ENCODE assay signal across 19 cellular contexts in the genomic region with DNA sequence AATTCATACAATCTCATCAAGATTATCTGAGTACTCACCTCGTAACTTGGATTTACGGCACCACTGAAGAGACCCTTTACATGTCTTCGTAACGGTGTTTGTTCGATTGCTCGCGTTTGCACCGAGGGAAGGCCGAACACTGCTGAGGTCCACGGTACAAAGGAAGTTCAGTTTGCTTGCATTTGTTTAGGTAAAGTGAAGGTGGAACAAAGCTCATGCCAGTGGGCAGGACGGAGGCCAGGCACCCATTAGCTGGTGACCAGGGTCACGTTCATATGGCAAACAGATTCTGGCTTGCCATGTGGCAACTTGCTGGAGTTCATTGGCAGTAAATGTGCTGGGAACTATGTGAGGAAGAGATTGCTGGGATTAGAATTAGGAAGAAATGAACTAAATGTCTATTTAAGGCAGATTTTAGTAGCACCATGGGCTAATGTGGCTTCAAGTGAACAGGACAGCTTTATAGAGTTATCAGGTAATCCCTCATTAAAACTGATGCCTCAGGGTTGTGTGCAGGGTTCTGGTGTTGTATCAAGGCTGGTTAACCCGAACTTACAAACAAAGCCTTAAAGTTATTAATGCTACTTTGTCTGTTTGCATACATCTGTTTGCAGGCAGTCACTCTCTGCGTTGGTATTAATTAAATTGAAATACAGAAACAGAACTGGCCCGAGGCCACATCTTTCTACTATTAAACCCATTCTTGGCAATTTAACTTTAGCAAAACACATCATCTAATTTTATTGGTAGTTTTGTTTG.
"Had no signal": no experiment of that assay in that cellular context is flagged by ENCODE, and none has a peak within 500 bp of the region (broad histone marks: within the 10 kb centered on the region; RNA-seq: fewer than 3 reads in every experiment).

No MANE protein-coding gene starts in this region.

- DNase-seq: activated CD4-positive, alpha-beta T cell treated with anti-CD3 and anti-CD28 coated beads for 36 hours; activated CD8-positive, alpha-beta memory T cell treated with anti-CD3 and anti-CD28 coated beads, Interleukin-2, amount 50 U/mL, for 4 hours; activated CD8-positive, alpha-beta T cell treated with anti-CD3 and anti-CD28 coated beads for 36 hours; activated naive CD4-positive, alpha-beta T cell treated with Interleukin-2 at 50 U/mL for 16 hours; activated T-cell treated with anti-CD3 and anti-CD28 coated beads, Interleukin-2, amount 50 U/mL, for 72 hours; caudate nucleus; effector memory CD4-positive, alpha-beta T cell; hippocampal formation; lower lobe of right lung; naive thymus-derived CD4-positive, alpha-beta T cell; occipital lobe; stimulated activated CD4-positive, alpha-beta T cell treated with anti-CD3 and anti-CD28 coated beads, Interleukin-4, amount 100 ng/mL, for 24 hours; stimulated activated naive CD8-positive, alpha-beta T cell treated with anti-CD3 and anti-CD28 coated beads, Interleukin-15, amount 100 ng/mL, for 72 hours; T-cell; T1000; WERI-Rb-1 had no signal

- H3K4me1 Mint-ChIP-seq: activated CD4-positive, alpha-beta T cell treated with anti-CD3 and anti-CD28 coated beads for 36 hours; stimulated activated naive CD8-positive, alpha-beta T cell treated with anti-CD3 and anti-CD28 coated beads, Interleukin-15, amount 100 ng/mL, for 72 hours; T-cell had no signal

- H3K27ac Mint-ChIP-seq: activated CD4-positive, alpha-beta T cell treated with anti-CD3 and anti-CD28 coated beads for 36 hours; activated CD8-positive, alpha-beta T cell treated with anti-CD3 and anti-CD28 coated beads for 36 hours; activated T-cell treated with anti-CD3 and anti-CD28 coated beads, Interleukin-2, amount 50 U/mL, for 72 hours; stimulated activated naive CD8-positive, alpha-beta T cell treated with anti-CD3 and anti-CD28 coated beads, Interleukin-15, amount 100 ng/mL, for 72 hours; T-cell had no signal

- H3K4me3 Mint-ChIP-seq: activated CD4-positive, alpha-beta T cell treated with anti-CD3 and anti-CD28 coated beads for 36 hours; activated CD8-positive, alpha-beta T cell treated with anti-CD3 and anti-CD28 coated beads for 36 hours; activated T-cell treated with anti-CD3 and anti-CD28 coated beads, Interleukin-2, amount 50 U/mL, for 72 hours; naive thymus-derived CD4-positive, alpha-beta T cell; stimulated activated naive CD8-positive, alpha-beta T cell treated with anti-CD3 and anti-CD28 coated beads, Interleukin-15, amount 100 ng/mL, for 72 hours; T-cell had no signal

- H3K27ac ChIP-seq: epithelial cell of prostate, lower lobe of right lung, uterus, WERI-Rb-1 had no signal

- H3K27me3 Mint-ChIP-seq: activated CD4-positive, alpha-beta T cell treated with anti-CD3 and anti-CD28 coated beads for 36 hours; naive thymus-derived CD4-positive, alpha-beta T cell; stimulated activated naive CD8-positive, alpha-beta T cell treated with anti-CD3 and anti-CD28 coated beads, Interleukin-15, amount 100 ng/mL, for 72 hours; T-cell had no signal

- H3K27me3 ChIP-seq: uterus had no signal

- H3K4me3 ChIP-seq: lower lobe of right lung, thoracic aorta, uterus had no signal

- ATAC-seq: activated CD4-positive, alpha-beta T cell treated with anti-CD3 and anti-CD28 coated beads for 36 hours; activated CD8-positive, alpha-beta T cell treated with anti-CD3 and anti-CD28 coated beads for 36 hours; activated T-cell treated with anti-CD3 and anti-CD28 coated beads, Interleukin-2, amount 50 U/mL, for 72 hours; lower lobe of right lung; naive thymus-derived CD4-positive, alpha-beta T cell; stimulated activated naive CD8-positive, alpha-beta T cell treated with anti-CD3 and anti-CD28 coated beads, Interleukin-15, amount 100 ng/mL, for 72 hours had no signal

- H3K36me3 ChIP-seq: lower lobe of right lung, thoracic aorta, uterus, WERI-Rb-1 had no signal

- H3K9me3 Mint-ChIP-seq: activated CD8-positive, alpha-beta T cell treated with anti-CD3 and anti-CD28 coated beads for 36 hours; activated T-cell treated with anti-CD3 and anti-CD28 coated beads, Interleukin-2, amount 50 U/mL, for 72 hours; naive thymus-derived CD4-positive, alpha-beta T cell; stimulated activated naive CD8-positive, alpha-beta T cell treated with anti-CD3 and anti-CD28 coated beads, Interleukin-15, amount 100 ng/mL, for 72 hours; T-cell had no signal

- H3K36me3 Mint-ChIP-seq: naive thymus-derived CD4-positive, alpha-beta T cell; T-cell had no signal

- H3K9me3 ChIP-seq: lower lobe of right lung, thoracic aorta, uterus had no signal
